1 cellular context compared by ENCODE assay signal in the genomic region with DNA sequence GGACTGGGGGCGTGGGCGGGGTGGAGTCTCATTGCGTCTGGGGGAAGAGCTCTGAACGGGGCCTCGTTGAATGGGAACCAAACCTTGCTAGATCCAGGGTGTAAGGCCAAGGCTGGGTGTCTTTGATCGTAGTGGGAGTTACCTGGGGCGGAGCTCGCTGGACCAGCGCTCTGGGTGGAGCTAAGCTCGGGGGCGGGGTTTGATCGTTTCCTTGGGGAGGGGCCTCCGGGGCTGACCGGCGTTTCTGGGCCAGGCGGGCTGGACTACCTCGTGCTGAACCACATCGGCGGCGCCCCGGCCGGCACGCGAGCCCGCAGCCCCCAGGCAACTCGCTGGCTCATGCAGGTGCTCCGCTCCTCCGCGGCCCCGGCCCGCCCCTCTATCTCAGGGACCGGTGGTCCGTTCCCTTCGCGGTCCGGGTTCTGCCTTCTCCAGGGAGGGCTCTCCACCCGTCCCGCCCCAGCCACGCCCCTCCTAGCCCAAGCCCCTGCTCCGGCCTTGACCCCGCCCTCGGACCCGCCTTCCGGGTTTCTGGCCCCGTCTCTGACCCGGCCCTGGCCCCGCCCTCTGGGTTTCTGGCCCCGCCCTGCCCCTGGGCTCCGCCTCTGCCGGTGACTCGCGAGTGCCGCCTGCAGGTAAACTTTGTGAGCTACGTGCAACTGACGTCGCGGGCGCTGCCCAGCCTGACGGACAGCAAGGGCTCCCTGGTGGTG.
A peak's percentile ranks its signal among the peaks of the same experiment; 100 is the strongest.
TF ChIP-seq lines count a peak whose summit lies in the region.

No MANE protein-coding gene starts in this region.

TF ChIP-seq in K562, 482 proteins besides CTCF, POLR2A, EP300 and RAD21 (continued from another document):
- TF ChIP-seq, protein P1, sequence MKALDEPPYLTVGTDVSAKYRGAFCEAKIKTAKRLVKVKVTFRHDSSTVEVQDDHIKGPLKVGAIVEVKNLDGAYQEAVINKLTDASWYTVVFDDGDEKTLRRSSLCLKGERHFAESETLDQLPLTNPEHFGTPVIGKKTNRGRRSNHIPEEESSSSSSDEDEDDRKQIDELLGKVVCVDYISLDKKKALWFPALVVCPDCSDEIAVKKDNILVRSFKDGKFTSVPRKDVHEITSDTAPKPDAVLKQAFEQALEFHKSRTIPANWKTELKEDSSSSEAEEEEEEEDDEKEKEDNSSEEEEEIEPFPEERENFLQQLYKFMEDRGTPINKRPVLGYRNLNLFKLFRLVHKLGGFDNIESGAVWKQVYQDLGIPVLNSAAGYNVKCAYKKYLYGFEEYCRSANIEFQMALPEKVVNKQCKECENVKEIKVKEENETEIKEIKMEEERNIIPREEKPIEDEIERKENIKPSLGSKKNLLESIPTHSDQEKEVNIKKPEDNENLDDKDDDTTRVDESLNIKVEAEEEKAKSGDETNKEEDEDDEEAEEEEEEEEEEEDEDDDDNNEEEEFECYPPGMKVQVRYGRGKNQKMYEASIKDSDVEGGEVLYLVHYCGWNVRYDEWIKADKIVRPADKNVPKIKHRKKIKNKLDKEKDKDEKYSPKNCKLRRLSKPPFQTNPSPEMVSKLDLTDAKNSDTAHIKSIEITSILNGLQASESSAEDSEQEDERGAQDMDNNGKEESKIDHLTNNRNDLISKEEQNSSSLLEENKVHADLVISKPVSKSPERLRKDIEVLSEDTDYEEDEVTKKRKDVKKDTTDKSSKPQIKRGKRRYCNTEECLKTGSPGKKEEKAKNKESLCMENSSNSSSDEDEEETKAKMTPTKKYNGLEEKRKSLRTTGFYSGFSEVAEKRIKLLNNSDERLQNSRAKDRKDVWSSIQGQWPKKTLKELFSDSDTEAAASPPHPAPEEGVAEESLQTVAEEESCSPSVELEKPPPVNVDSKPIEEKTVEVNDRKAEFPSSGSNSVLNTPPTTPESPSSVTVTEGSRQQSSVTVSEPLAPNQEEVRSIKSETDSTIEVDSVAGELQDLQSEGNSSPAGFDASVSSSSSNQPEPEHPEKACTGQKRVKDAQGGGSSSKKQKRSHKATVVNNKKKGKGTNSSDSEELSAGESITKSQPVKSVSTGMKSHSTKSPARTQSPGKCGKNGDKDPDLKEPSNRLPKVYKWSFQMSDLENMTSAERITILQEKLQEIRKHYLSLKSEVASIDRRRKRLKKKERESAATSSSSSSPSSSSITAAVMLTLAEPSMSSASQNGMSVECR (CRISPR knock-in tag; IDR thresholded peaks at IDR 0.05), result peak; percentile 78
- TF ChIP-seq CBX3 (IDR thresholded peaks at IDR 0.05; ENCODE audit: borderline replicate concordance in 1 of 2, low read length in 2 of 2), result peak in 1 of 2 experiments; percentile 45; a peak in 1 of 3 replicates
- peak; percentile 81 for TF ChIP-seq POLR2G (IDR thresholded peaks at IDR 0.05; ENCODE audit: low read depth, low read length)
- peak; percentile 64 for TF ChIP-seq HMGN3 (IDR thresholded peaks at IDR 0.05; ENCODE audit: borderline replicate concordance, extremely low read depth, insufficient read length, low read depth, low read length)
